1 cellular context compared by ENCODE assay signal in genomic region chr10:33487014-33487776, GRCh38.
TF ChIP-seq lines count a peak whose summit lies in the region.

No MANE protein-coding gene starts in this region.

TF ChIP-seq in IMR-90, 13 proteins besides CTCF, POLR2A, EP300 and RAD21 (continued from another document):
- TF ChIP-seq USF2 (IDR thresholded peaks at IDR 0.05; ENCODE audit: low read depth, low read length) = no peak
- TF ChIP-seq, protein P1, sequence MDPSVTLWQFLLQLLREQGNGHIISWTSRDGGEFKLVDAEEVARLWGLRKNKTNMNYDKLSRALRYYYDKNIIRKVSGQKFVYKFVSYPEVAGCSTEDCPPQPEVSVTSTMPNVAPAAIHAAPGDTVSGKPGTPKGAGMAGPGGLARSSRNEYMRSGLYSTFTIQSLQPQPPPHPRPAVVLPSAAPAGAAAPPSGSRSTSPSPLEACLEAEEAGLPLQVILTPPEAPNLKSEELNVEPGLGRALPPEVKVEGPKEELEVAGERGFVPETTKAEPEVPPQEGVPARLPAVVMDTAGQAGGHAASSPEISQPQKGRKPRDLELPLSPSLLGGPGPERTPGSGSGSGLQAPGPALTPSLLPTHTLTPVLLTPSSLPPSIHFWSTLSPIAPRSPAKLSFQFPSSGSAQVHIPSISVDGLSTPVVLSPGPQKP (IDR thresholded peaks at IDR 0.05; ENCODE audit: borderline replicate concordance, low read depth, low read length) = no peak
- no peak for TF ChIP-seq FOS (IDR thresholded peaks at IDR 0.05; ENCODE audit: low read depth, low read length)
